8 cellular contexts compared by ENCODE assay signal in the genomic region with DNA sequence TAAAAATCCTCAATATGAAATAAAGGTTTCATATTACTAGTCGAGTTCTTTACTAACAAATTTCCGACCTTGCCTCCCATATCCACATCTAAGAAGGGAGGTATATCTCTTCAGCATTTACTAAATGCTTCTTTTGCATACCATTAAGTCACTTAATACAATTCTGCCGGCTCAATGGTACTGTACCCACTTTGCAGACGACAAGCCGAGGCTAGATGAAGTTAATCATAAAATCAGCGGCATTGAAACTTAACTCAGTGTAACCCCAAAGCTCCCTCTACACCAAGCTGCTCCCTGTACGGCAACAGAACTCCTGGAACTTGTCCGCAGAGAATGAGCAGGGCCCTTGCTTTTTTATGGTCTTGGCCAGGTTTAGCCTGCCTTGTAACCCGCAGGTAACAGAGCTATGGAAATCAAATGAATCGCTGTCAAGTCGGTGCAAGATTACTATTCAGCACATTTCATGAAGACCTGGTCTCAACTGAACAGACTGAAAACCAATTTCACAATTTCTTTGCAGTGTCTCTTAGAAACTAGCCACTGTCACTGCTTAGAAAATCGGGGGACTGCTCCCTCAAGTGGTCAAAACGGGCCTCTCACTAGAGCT. TPM values are rescaled to one million over a fixed set of nuclear protein-coding genes. Genes with fewer than 3 reads are reported as not detected.
A peak's percentile ranks its signal among the peaks of the same experiment; 100 is the strongest.
DNase-seq lines count a peak whose midpoint lies in the region; ATAC-seq, FAIRE-seq and TF ChIP-seq lines count a peak whose summit lies in the region.

No MANE protein-coding gene starts in this region.

- H3K4me1 ChIP-seq in adrenal gland (replicated peaks in 1 of 2), result peaks cover 22 to 35% of the 10 kb centered on the region in 2 donors
- peaks cover 0 to 7% of the 10 kb centered on the region in 2 donors for H3K4me1 ChIP-seq in kidney (ENCODE audit: control insufficient read depth in 1 of 2, insufficient read depth in 1 of 2, low read depth in 1 of 2, low read length in 2 of 2)

- H3K4me3 ChIP-seq in adrenal gland (peak overlapping the region in 3 of 4 donors; percentile 75 to 84 (median 80)), kidney (ENCODE audit: low read length in 2 of 2) (peak overlapping the region; percentile 80 to 87)

- TF ChIP-seq POLR2A in adrenal gland (IDR thresholded peaks at IDR 0.05), result no peak

- H3K27me3 ChIP-seq in adrenal gland, result no peaks in the 10 kb centered on the region

- DNase-seq in adrenal gland, result peak in 1 of 7 donors; percentile 39
- DNase-seq in kidney, result no peak
- peak in 7 of 49 donors; percentile 15 to 45 (median 23) for DNase-seq in substantia nigra (lab: John Stamatoyannopoulos, UW)
- DNase-seq in DMS153 treated with DMSO at 0.1 percent for 48 hours (lab: John Stamatoyannopoulos, UW; ENCODE audit: unreplicated experiment), result no peak
- DNase-seq in NCI-H1436 treated with DMSO at 0.1 percent for 48 hours (lab: John Stamatoyannopoulos, UW), result no peak
- DNase-seq in DMS153 (lab: John Stamatoyannopoulos, UW), result no peak

- H3K9ac ChIP-seq in kidney (ENCODE audit: low read length in 2 of 2), result peak overlapping the region; percentile 79 to 86

- WGBS in adrenal gland, 4 donors, result 1 to 3% (median 2%) methylated on average over 12 to 13 of the region's 13 CpGs

- TF ChIP-seq CTCF in adrenal gland (IDR thresholded peaks at IDR 0.05) (no peak), kidney (IDR thresholded peaks at IDR 0.05; ENCODE audit: borderline replicate concordance, extremely low read depth, insufficient read depth) (no peak)

- FAIRE-seq in kidney (lab: Jason Lieb, UNC), result peak; percentile 80

- ATAC-seq in GM19351 (IDR thresholded peaks at IDR 0.05; ENCODE audit: unreplicated experiment) (peak; percentile 4), HG03097 (IDR thresholded peaks at IDR 0.05; ENCODE audit: low FRiP score, unreplicated experiment) (peak; percentile 0)

- H3K27ac ChIP-seq in adrenal gland, result peak overlapping the region in 4 of 5 donors; percentile 53 to 93 (median 82)
- H3K27ac ChIP-seq in kidney (ENCODE audit: low read depth in 2 of 2, low read length in 2 of 2), result peak overlapping the region; percentile 87
- H3K27ac ChIP-seq in substantia nigra (ENCODE audit: low read depth, low read length, poor library complexity, severe bottlenecking), result peak overlapping the region; percentile 91

- no peaks in the 10 kb centered on the region for H3K9me3 ChIP-seq in adrenal gland (replicated peaks in 1 of 3)
- no peaks in the 10 kb centered on the region for H3K9me3 ChIP-seq in kidney (ENCODE audit: control insufficient read depth in 1 of 2, low read length in 2 of 2)

- intact Hi-C loops in adrenal gland (cut with DNase I) (loop anchor here in 1 of 2 donors (10.0 kb wide), 1 partner anchor 350 kb away; no protein-coding TSS in a partner anchor), kidney (cut with DNase I) (no loop called here)

- H3K36me3 ChIP-seq in adrenal gland (replicated peaks in 1 of 2) (no peaks in the 10 kb centered on the region), kidney (ENCODE audit: control insufficient read depth in 1 of 2, insufficient read depth in 2 of 2, low read length in 2 of 2) (no peaks in the 10 kb centered on the region)

RNA-seq across cellular contexts. Expression of gene INTS7, which starts 0.7 kb away (rescaled TPM):
- total RNA-seq in adrenal gland (10 to 100 TPM in 6 of 8 donors, 1 to 10 TPM in 2; 9.4 to 20.4 (median 12.2) TPM), kidney (9.8 TPM)
- polyA plus RNA-seq in adrenal gland (10 to 100 TPM in 1 of 3 donors, 1 to 10 TPM in 2; 6.3 to 14.8 (median 8.8) TPM), kidney (ENCODE audit: insufficient read depth, low read depth, low replicate concordance) (5.1 TPM)

RNA-seq across cellular contexts. Expression of gene DTL, which starts 0.9 kb away (rescaled TPM):
- total RNA-seq in adrenal gland, result 1 to 10 TPM in 2 of 8 donors, under 1 TPM in 6; 0.06 to 1.2 (median 0.66) TPM
- 1 to 10 TPM in 1 of 3 donors, under 1 TPM in 2; 0.24 to 1.8 (median 0.24) TPM for polyA plus RNA-seq in adrenal gland
- 2.0 TPM for total RNA-seq in kidney
- polyA plus RNA-seq in kidney (ENCODE audit: insufficient read depth, low read depth, low replicate concordance), result not detected
